In genomic region chr5:80245986-80246781, GRCh38 we compare ENCODE assay signal across 8 cellular contexts.
DNase-seq lines count a peak whose midpoint lies in the region; TF ChIP-seq lines count a peak whose summit lies in the region.

No MANE protein-coding gene starts in this region.

- H3F3A ChIP-seq in SU-DHL-6 (ENCODE audit: insufficient read depth): peaks cover 57% of the 10 kb centered on the region

- peak overlapping the region; percentile 17; the same call in 1 of the 2 replicates for H3K9ac ChIP-seq in SU-DHL-6 (ENCODE audit: low read length)
- no peak overlapping the region for H3K9ac ChIP-seq in parathyroid adenoma

- no peak overlapping the region for H2AFZ ChIP-seq in SU-DHL-6 (ENCODE audit: low read depth, low read length, severe bottlenecking)
- peak overlapping the region; percentile 25 for H2AFZ ChIP-seq in parathyroid adenoma

- H3K4me1 ChIP-seq in HAP-1 (peaks cover 27% of the 10 kb centered on the region), parathyroid adenoma (peaks cover 15% of the 10 kb centered on the region)

- H4K20me1 ChIP-seq in SU-DHL-6 (ENCODE audit: low read depth, low read length): no peaks in the 10 kb centered on the region

- H3K9me3 ChIP-seq in HAP-1 (peaks cover 10% of the 10 kb centered on the region), SU-DHL-6 (ENCODE audit: insufficient read depth, low read length) (peaks cover 9% of the 10 kb centered on the region; the same call in 1 of the 2 replicates), parathyroid adenoma (ENCODE audit: control insufficient read depth, low read length) (no peaks in the 10 kb centered on the region)

- in situ Hi-C loops in HAP-1 (cut with MboI; ENCODE audit: low sequenced_read_pairs): no loop called here

- H3K4me2 ChIP-seq in SU-DHL-6 (ENCODE audit: low read depth, low read length, poor library complexity, severe bottlenecking) (peak overlapping the region; percentile 63), parathyroid adenoma (ENCODE audit: low read length) (peak overlapping the region; percentile 42)

- TF ChIP-seq CTCF in SU-DHL-6 (IDR thresholded peaks at IDR 0.05; ENCODE audit: insufficient read depth, low read length, poor library complexity, severe bottlenecking) (no peak), parathyroid adenoma (IDR thresholded peaks at IDR 0.05) (no peak)

- H3K9me2 ChIP-seq in SU-DHL-6 (replicated peaks; ENCODE audit: insufficient read depth, low read length): no peaks in the 10 kb centered on the region

- H3K36me3 ChIP-seq in HAP-1 (replicated peaks) (no peaks in the 10 kb centered on the region), SU-DHL-6 (ENCODE audit: low read length) (peaks cover 30% of the 10 kb centered on the region), parathyroid adenoma (ENCODE audit: control insufficient read depth, insufficient read depth, low read length) (no peaks in the 10 kb centered on the region)

- H3K79me2 ChIP-seq in SU-DHL-6 (ENCODE audit: insufficient read depth, low read length) (peaks cover 99% of the 10 kb centered on the region), parathyroid adenoma (peaks cover 12% of the 10 kb centered on the region)

- H3K27ac ChIP-seq in SU-DHL-6 (ENCODE audit: low read depth, low read length): peak overlapping the region; percentile 88
- peak overlapping the region; percentile 24 for H3K27ac ChIP-seq in parathyroid adenoma

- DNase-seq in HAP-1 (ENCODE audit: low spot score in 2 of 2) (peak; percentile 30 to 72), fibroblast of gingiva (ENCODE audit: low read depth) (peak; percentile 77), foreskin melanocyte (no peak), D341Med (ENCODE audit: low spot score) (no peak), anterior cingulate cortex (lab: John Stamatoyannopoulos, UW) (no peak)
- DNase-seq in stimulated activated CD4-positive, alpha-beta T cell treated with anti-CD3 and anti-CD28 coated beads, Interleukin-1b, Interleukin-23, amount 100 ng/mL, for 48 hours: no peak

- H3K27me3 ChIP-seq in HAP-1 (ENCODE audit: low read depth) (no peaks in the 10 kb centered on the region), SU-DHL-6 (ENCODE audit: low read length) (no peaks in the 10 kb centered on the region), parathyroid adenoma (ENCODE audit: control insufficient read depth, insufficient read depth, low read length) (no peaks in the 10 kb centered on the region)

- H3K4me3 ChIP-seq in HAP-1 (no peak overlapping the region), SU-DHL-6 (ENCODE audit: insufficient read depth, low read length, poor library complexity, severe bottlenecking) (peak overlapping the region; percentile 0), parathyroid adenoma (ENCODE audit: low read depth, low read length) (no peak overlapping the region)

Comparison
In these comparisons a context has a peak if more than half of its experiments do, and no peak if none do; other contexts are left out.
1. DNase-seq: peak in HAP-1 (2 of 2) and fibroblast of gingiva (single experiment); none in foreskin melanocyte (single experiment), stimulated activated CD4-positive, alpha-beta T cell treated with anti-CD3 and anti-CD28 coated beads, Interleukin-1b, Interleukin-23, amount 100 ng/mL, for 48 hours (single experiment), D341Med (single experiment) and anterior cingulate cortex (0 of 58).